In genomic region chr11:8722156-8722555, GRCh38 we compare ENCODE assay signal across 2 cellular contexts.
TF ChIP-seq lines count a peak whose summit lies in the region.

No MANE protein-coding gene starts in this region.

TF ChIP-seq in GM23338, 12 proteins besides CTCF, POLR2A, EP300 and RAD21:
- TF ChIP-seq CREB1 (CRISPR knock-in tag; IDR thresholded peaks at IDR 0.05; ENCODE audit: low read depth) (no peak), POLR2AphosphoS5 (IDR thresholded peaks at IDR 0.05; ENCODE audit: low read depth) (no peak), ZNF331 (CRISPR knock-in tag; IDR thresholded peaks at IDR 0.05; ENCODE audit: low read depth) (no peak), ZNF462 (CRISPR knock-in tag; IDR thresholded peaks at IDR 0.05) (no peak), EZH2phosphoT487 (IDR thresholded peaks at IDR 0.05; ENCODE audit: unreplicated experiment) (no peak), JUNB (IDR thresholded peaks at IDR 0.05; ENCODE audit: unreplicated experiment) (no peak), EZH2 (IDR thresholded peaks at IDR 0.05; ENCODE audit: low read depth, unreplicated experiment) (no peak), NANOG (IDR thresholded peaks at IDR 0.05; ENCODE audit: borderline replicate concordance) (no peak), REST (IDR thresholded peaks at IDR 0.05; ENCODE audit: unreplicated experiment) (no peak), ZNF114 (CRISPR knock-in tag; IDR thresholded peaks at IDR 0.05) (no peak), ETS1 (IDR thresholded peaks at IDR 0.05) (no peak)

TF ChIP-seq in HepG2, 621 proteins besides CTCF, POLR2A, EP300 and RAD21:
- TF ChIP-seq ZNF263 (CRISPR knock-in tag; IDR thresholded peaks at IDR 0.05) (0 out of 2 replicates have a peak, but pooled peaks have one; percentile 38), NFYB (CRISPR knock-in tag; IDR thresholded peaks at IDR 0.05) (peak; percentile 74), FOXP1 (IDR thresholded peaks at IDR 0.05) (no peak), FOXP1 (CRISPR knock-in tag; IDR thresholded peaks at IDR 0.05) (no peak), NFYC (CRISPR knock-in tag; IDR thresholded peaks at IDR 0.05) (peak; percentile 75), SP2 (CRISPR knock-in tag; IDR thresholded peaks at IDR 0.05) (peak; percentile 74), ARHGAP35 (CRISPR knock-in tag; IDR thresholded peaks at IDR 0.05; ENCODE audit: borderline replicate concordance) (no peak), PBX2 (CRISPR knock-in tag; IDR thresholded peaks at IDR 0.05) (peak; percentile 85)
